In genomic region chr12:65556676-65557424, GRCh38 we compare ENCODE assay signal across 1 cellular context.
A peak's percentile ranks its signal among the peaks of the same experiment; 100 is the strongest.
TF ChIP-seq lines count a peak whose summit lies in the region.

No MANE protein-coding gene starts in this region.

TF ChIP-seq in HEK293, 187 proteins besides CTCF, POLR2A, EP300 and RAD21 (continued from another document):
- peak; percentile 53; the same call in 1 of the 2 replicates for TF ChIP-seq ZSCAN30 (tag by site-specific recombination; IDR thresholded peaks at IDR 0.05)
- TF ChIP-seq ZNF624 (tag by site-specific recombination; IDR thresholded peaks at IDR 0.05): no peak
- TF ChIP-seq ZBTB20 (tag by site-specific recombination; IDR thresholded peaks at IDR 0.05): no peak
- TF ChIP-seq ZNF23 (tag by site-specific recombination; IDR thresholded peaks at IDR 0.05; ENCODE audit: borderline replicate concordance): no peak
- peak; percentile 38; the same call in 1 of the 2 replicates for TF ChIP-seq EGR2 (tag by site-specific recombination; IDR thresholded peaks at IDR 0.05; ENCODE audit: low read depth)
- TF ChIP-seq PRDM10 (tag by site-specific recombination; IDR thresholded peaks at IDR 0.05): peak; percentile 81
- TF ChIP-seq ZNF518A (tag by site-specific recombination; conservative IDR thresholded peaks at IDR 0.05; ENCODE audit: low read depth): 0 out of 2 replicates have a peak, but pooled peaks have one; percentile 22
